ENCODE assay signal across 24 cellular contexts in genomic region chr14:73709904-73710469, GRCh38. TPM values are rescaled to one million over a fixed set of nuclear protein-coding genes. Genes with fewer than 3 reads are reported as not detected.
DNase-seq lines count a peak whose midpoint lies in the region; ATAC-seq and TF ChIP-seq lines count a peak whose summit lies in the region.
"Had no signal": no experiment of that assay in that cellular context is flagged by ENCODE, and none has a peak within 500 bp of the region (broad histone marks: within the 10 kb centered on the region; RNA-seq: fewer than 3 reads in every experiment).

No MANE protein-coding gene starts in this region.

- no peak overlapping the region for H3K27ac ChIP-seq in IMR-90 (ENCODE audit: insufficient read depth, low read length)
- H3K27ac ChIP-seq: adrenal gland, breast epithelium, coronary artery, GM23248, pancreas, right atrium auricular region, upper lobe of left lung had no signal

- H3K56ac ChIP-seq in IMR-90 (ENCODE audit: extremely low read depth, insufficient read depth, low read length): no peak overlapping the region

- H2BK20ac ChIP-seq in IMR-90 (ENCODE audit: low read depth, low read length): peak overlapping the region; percentile 19; the same call in 1 of the 2 replicates

- H2BK120ac ChIP-seq in IMR-90 (ENCODE audit: low read depth, low read length): 0 out of 2 replicates have a peak overlapping the region, but pooled peaks have one; percentile 18

- no peaks in the 10 kb centered on the region for H3K9me3 ChIP-seq in IMR-90 (ENCODE audit: control insufficient read depth, insufficient read depth, low read length)
- H3K9me3 ChIP-seq: adrenal gland, BE2C, breast epithelium, pancreas, right atrium auricular region, upper lobe of left lung had no signal

- no peak overlapping the region for H3K4me3 Mint-ChIP-seq in activated CD8-positive, alpha-beta T cell treated with anti-CD3 and anti-CD28 coated beads, Interleukin-2, amount 10 ng/mL, durations not matched to agents 7 days and 5 days
- no peak overlapping the region for H3K4me3 Mint-ChIP-seq in activated CD8-positive, alpha-beta T cell treated with anti-CD3 and anti-CD28 coated beads for 36 hours
- peak overlapping the region in 1 of 5 donors; percentile 5 for H3K4me3 Mint-ChIP-seq in immature natural killer cell
- H3K4me3 Mint-ChIP-seq in stimulated activated naive B cell treated with anti-CD40 and anti-IgM and Interleukin-4, amounts not matched to agents 10 μg/mL and 1 μg/mL and 100 μg/mL, for 72 hours: peak overlapping the region; percentile 1 to 30

- H2AFZ ChIP-seq in IMR-90 (replicated peaks; ENCODE audit: low read length, poor library complexity): no peak overlapping the region
- H2AFZ ChIP-seq: GM23248 had no signal

- in situ Hi-C loops in IMR-90 (cut with MboI; ENCODE audit: low sequenced_read_pairs): no loop called here

- peak overlapping the region; percentile 74 for H3K4ac ChIP-seq in IMR-90 (ENCODE audit: low read depth, low read length)

- intact Hi-C loops in activated CD8-positive, alpha-beta T cell treated with anti-CD3 and anti-CD28 coated beads for 36 hours (cut with micrococcal nuclease): no loop called here
- intact Hi-C loops in IMR-90 (cut with micrococcal nuclease): no loop called here

- no peak for TF ChIP-seq RAD21 in IMR-90 (IDR thresholded peaks at IDR 0.05; ENCODE audit: low read length)

- H4K91ac ChIP-seq in IMR-90 (ENCODE audit: insufficient read depth, low read depth, low read length): no peak overlapping the region

- H2AK9ac ChIP-seq in IMR-90 (replicated peaks; ENCODE audit: low read depth, low read length, poor library complexity): peak overlapping the region; percentile 24

- H3K9ac ChIP-seq in IMR-90 (ENCODE audit: low read depth, low read length): no peak overlapping the region
- H3K9ac ChIP-seq: GM23248 had no signal

- peak overlapping the region; percentile 87; the same call in 1 of the 2 replicates for H3K23ac ChIP-seq in IMR-90 (ENCODE audit: low read depth, low read length)

- H3K36me3 ChIP-seq in IMR-90 (ENCODE audit: control insufficient read depth, insufficient read depth, low read length): peaks cover 3% of the 10 kb centered on the region; the same call in 1 of the 2 replicates
- H3K36me3 ChIP-seq: adrenal gland, breast epithelium, pancreas, right atrium auricular region, upper lobe of left lung had no signal

- H3K4me1 Mint-ChIP-seq in activated CD8-positive, alpha-beta T cell treated with anti-CD3 and anti-CD28 coated beads, Interleukin-2, amount 10 ng/mL, durations not matched to agents 7 days and 5 days (ENCODE audit: low read depth): peaks cover 23% of the 10 kb centered on the region
- H3K4me1 Mint-ChIP-seq in activated CD8-positive, alpha-beta T cell treated with anti-CD3 and anti-CD28 coated beads for 36 hours (ENCODE audit: low read depth): peaks cover 18% of the 10 kb centered on the region
- H3K4me1 Mint-ChIP-seq in immature natural killer cell: peaks cover 26 to 31% of the 10 kb centered on the region in 2 donors
- peaks cover 25 to 39% of the 10 kb centered on the region in 2 donors for H3K4me1 Mint-ChIP-seq in stimulated activated naive B cell treated with anti-CD40 and anti-IgM and Interleukin-4, amounts not matched to agents 10 μg/mL and 1 μg/mL and 100 μg/mL, for 72 hours

- no TSS peak for BruUV-seq in IMR-90 (replicated peaks; lab: Mats Ljungman, UMichigan)

- H2BK15ac ChIP-seq in IMR-90 (ENCODE audit: low read depth, low read length): no peak overlapping the region

- no peaks in the 10 kb centered on the region for H3K9me3 Mint-ChIP-seq in activated CD8-positive, alpha-beta T cell treated with anti-CD3 and anti-CD28 coated beads, Interleukin-2, amount 10 ng/mL, durations not matched to agents 7 days and 5 days (ENCODE audit: insufficient read depth)
- no peaks in the 10 kb centered on the region for H3K9me3 Mint-ChIP-seq in activated CD8-positive, alpha-beta T cell treated with anti-CD3 and anti-CD28 coated beads for 36 hours
- no peaks in the 10 kb centered on the region for H3K9me3 Mint-ChIP-seq in immature natural killer cell
- H3K9me3 Mint-ChIP-seq in stimulated activated naive B cell treated with anti-CD40 and anti-IgM and Interleukin-4, amounts not matched to agents 10 μg/mL and 1 μg/mL and 100 μg/mL, for 72 hours: no peaks in the 10 kb centered on the region
- H3K9me3 Mint-ChIP-seq: activated T-helper 2 cell treated with anti-CD3 and anti-CD28 coated beads, Interferon-gamma antibody, Interleukin-2, Interleukin-4, amounts not matched to agents 10 μg/mL and 5 μg/mL and 100 μg/mL, durations not matched to agents 14 hours and 24 hours and 36 hours had no signal

- peak overlapping the region; percentile 23; the same call in 1 of the 2 replicates for H2AK5ac ChIP-seq in IMR-90 (ENCODE audit: low read depth, low read length)

- H3K36me3 Mint-ChIP-seq in activated CD8-positive, alpha-beta T cell treated with anti-CD3 and anti-CD28 coated beads, Interleukin-2, amount 10 ng/mL, durations not matched to agents 7 days and 5 days (ENCODE audit: low read depth): peaks cover 26% of the 10 kb centered on the region
- H3K36me3 Mint-ChIP-seq in activated CD8-positive, alpha-beta T cell treated with anti-CD3 and anti-CD28 coated beads for 36 hours (ENCODE audit: low read depth): peaks cover 10% of the 10 kb centered on the region
- no peaks in the 10 kb centered on the region for H3K36me3 Mint-ChIP-seq in immature natural killer cell
- peaks cover 23 to 26% of the 10 kb centered on the region in 2 donors for H3K36me3 Mint-ChIP-seq in stimulated activated naive B cell treated with anti-CD40 and anti-IgM and Interleukin-4, amounts not matched to agents 10 μg/mL and 1 μg/mL and 100 μg/mL, for 72 hours

- H3K4me2 ChIP-seq in IMR-90 (ENCODE audit: low read depth, low read length): no peak overlapping the region

- peak overlapping the region; percentile 28 for H3K27ac Mint-ChIP-seq in activated CD8-positive, alpha-beta T cell treated with anti-CD3 and anti-CD28 coated beads, Interleukin-2, amount 10 ng/mL, durations not matched to agents 7 days and 5 days
- H3K27ac Mint-ChIP-seq in activated CD8-positive, alpha-beta T cell treated with anti-CD3 and anti-CD28 coated beads for 36 hours: no peak overlapping the region
- peak overlapping the region in 4 of 6 donors; percentile 45 to 65 (median 52) for H3K27ac Mint-ChIP-seq in immature natural killer cell
- H3K27ac Mint-ChIP-seq in stimulated activated naive B cell treated with anti-CD40 and anti-IgM and Interleukin-4, amounts not matched to agents 10 μg/mL and 1 μg/mL and 100 μg/mL, for 72 hours: no peak overlapping the region
- H3K27ac Mint-ChIP-seq: activated T-helper 2 cell treated with anti-CD3 and anti-CD28 coated beads, Interferon-gamma antibody, Interleukin-2, Interleukin-4, amounts not matched to agents 10 μg/mL and 5 μg/mL and 100 μg/mL, durations not matched to agents 14 hours and 24 hours and 36 hours had no signal

- WGBS in IMR-90 (ENCODE audit: extremely low coverage in 2 of 2, insufficient read length in 1 of 2), 2 experiments: 92% methylated on average over 5 of the region's 8 CpGs; no CpG with 5 or more reads in 1 of the 2 experiments

- no peak overlapping the region for H4K5ac ChIP-seq in IMR-90 (ENCODE audit: low read depth, low read length)

- peak overlapping the region in 1 of 2 experiments; percentile 38; a peak in 1 of 4 replicates for H4K8ac ChIP-seq in IMR-90 (ENCODE audit: low read depth in 2 of 2, low read length in 2 of 2)

- H3K79me1 ChIP-seq in IMR-90 (ENCODE audit: low read depth in 1 of 2, low read length in 2 of 2): peaks cover 19 to 44% of the 10 kb centered on the region in 2 experiments

- TF ChIP-seq POLR2A in IMR-90 (IDR thresholded peaks at IDR 0.05; ENCODE audit: low read depth, low read length): 0 out of 2 replicates have a peak, but pooled peaks have one; percentile 34

- CTCF ChIA-PET in activated CD8-positive, alpha-beta T cell treated with anti-CD3 and anti-CD28 coated beads, Interleukin-2, amount 10 ng/mL, durations not matched to agents 7 days and 5 days (lab: Charles Lee): interaction anchor here (1.2 to 1.3 kb wide), 2 partner anchors 19 to 97 kb away, joined by 3 read pairs; partner anchors contain the start of gene ACOT6
- CTCF ChIA-PET in activated CD8-positive, alpha-beta T cell treated with anti-CD3 and anti-CD28 coated beads for 36 hours (lab: Charles Lee): interaction anchor here (1.1 kb wide), 1 partner anchor 197 kb away, joined by 3 read pairs; no protein-coding TSS in a partner anchor
- CTCF ChIA-PET in IMR-90 (lab: Yijun Ruan, JAX): no interaction called here

- H3K27me3 ChIP-seq in IMR-90 (ENCODE audit: control insufficient read depth, insufficient read depth, low read length): no peaks in the 10 kb centered on the region
- H3K27me3 ChIP-seq: adrenal gland, BE2C, breast epithelium, pancreas, right atrium auricular region, upper lobe of left lung had no signal

- dilution Hi-C loops in IMR-90 (cut with HindIII; ENCODE audit: low sequenced_read_pairs, unreplicated experiment): no loop called here

- H3K4me3 ChIP-seq in IMR-90 (ENCODE audit: insufficient read depth, low read depth, low read length): no peak overlapping the region
- H3K4me3 ChIP-seq: adrenal gland, breast epithelium, coronary artery, GM23248, pancreas, right atrium auricular region, upper lobe of left lung had no signal

- ATAC-seq in activated CD8-positive, alpha-beta T cell treated with anti-CD3 and anti-CD28 coated beads, Interleukin-2, amount 10 ng/mL, durations not matched to agents 7 days and 5 days: no peak
- ATAC-seq in activated CD8-positive, alpha-beta T cell treated with anti-CD3 and anti-CD28 coated beads for 36 hours: no peak
- ATAC-seq in IMR-90 (ENCODE audit: low read depth): no peak
- no peak for ATAC-seq in stimulated activated naive B cell treated with anti-CD40 and anti-IgM and Interleukin-4, amounts not matched to agents 10 μg/mL and 1 μg/mL and 100 μg/mL, for 72 hours (replicated peaks)
- no peak for ATAC-seq in HG03039 (IDR thresholded peaks at IDR 0.05; ENCODE audit: unreplicated experiment)
- ATAC-seq: pancreas had no signal

- H3K4me1 ChIP-seq in IMR-90 (ENCODE audit: control insufficient read depth, insufficient read depth, low read length): peaks cover 3% of the 10 kb centered on the region
- H3K4me1 ChIP-seq: pancreas had no signal

- no peak for TF ChIP-seq CTCF in activated CD8-positive, alpha-beta T cell treated with anti-CD3 and anti-CD28 coated beads for 36 hours (IDR thresholded peaks at IDR 0.05)
- no peak for TF ChIP-seq CTCF in IMR-90 (conservative IDR thresholded peaks at IDR 0.05; ENCODE audit: low read depth, low read length)

- H4K20me1 ChIP-seq in IMR-90 (ENCODE audit: insufficient read depth, low read length): peaks cover 36% of the 10 kb centered on the region

- H3K9me1 ChIP-seq in IMR-90 (ENCODE audit: insufficient read depth, low read length): peaks cover 8% of the 10 kb centered on the region

- no peak overlapping the region for H3K18ac ChIP-seq in IMR-90 (ENCODE audit: low read depth, low read length)

- no peak for DNase-seq in activated CD8-positive, alpha-beta T cell treated with anti-CD3 and anti-CD28 coated beads, Interleukin-2, amount 10 ng/mL, durations not matched to agents 7 days and 5 days
- no peak for DNase-seq in activated CD8-positive, alpha-beta T cell treated with anti-CD3 and anti-CD28 coated beads for 36 hours
- DNase-seq in IMR-90 (no peak), immature natural killer cell (no peak), GOT3 (lab: John Stamatoyannopoulos, UW) (no peak), activated gamma-delta T cell (lab: John Stamatoyannopoulos, UW) (no peak)
- DNase-seq in stimulated activated naive B cell treated with anti-CD40 and anti-IgM and Interleukin-4, amounts not matched to agents 10 μg/mL and 1 μg/mL and 100 μg/mL, for 72 hours: no peak
- DNase-seq: activated CD4-positive, CD25-positive, alpha-beta regulatory T cell; adrenal gland; BE2C; GM23248; KBM-7; mammary epithelial cell; MM.1S; NCI-H1436; NCI-H524 treated with DMSO at 0.1 percent for 48 hours; pancreas; T-helper 9 cell; upper lobe of left lung had no signal

- no peak overlapping the region for H2BK5ac ChIP-seq in IMR-90 (ENCODE audit: low read depth, low read length, poor library complexity, severe bottlenecking)

- peak overlapping the region; percentile 66; the same call in 1 of the 2 replicates for H3K14ac ChIP-seq in IMR-90 (replicated peaks; ENCODE audit: low read depth, low read length)

- H3K27me3 Mint-ChIP-seq in activated CD8-positive, alpha-beta T cell treated with anti-CD3 and anti-CD28 coated beads, Interleukin-2, amount 10 ng/mL, durations not matched to agents 7 days and 5 days (ENCODE audit: low read depth): no peaks in the 10 kb centered on the region
- no peaks in the 10 kb centered on the region for H3K27me3 Mint-ChIP-seq in activated CD8-positive, alpha-beta T cell treated with anti-CD3 and anti-CD28 coated beads for 36 hours
- peaks cover 8 to 20% (median 13%) of the 10 kb centered on the region in 3 donors for H3K27me3 Mint-ChIP-seq in immature natural killer cell (ENCODE audit: low read depth in 3 of 3)
- H3K27me3 Mint-ChIP-seq in stimulated activated naive B cell treated with anti-CD40 and anti-IgM and Interleukin-4, amounts not matched to agents 10 μg/mL and 1 μg/mL and 100 μg/mL, for 72 hours: no peaks in the 10 kb centered on the region

- POLR2A ChIA-PET in activated CD8-positive, alpha-beta T cell treated with anti-CD3 and anti-CD28 coated beads, Interleukin-2, amount 10 ng/mL, durations not matched to agents 7 days and 5 days (lab: Charles Lee): no interaction called here
- POLR2A ChIA-PET in activated CD8-positive, alpha-beta T cell treated with anti-CD3 and anti-CD28 coated beads for 36 hours (lab: Charles Lee): interaction anchor here (1.1 to 4.9 kb wide), 2 partner anchors 44 to 48 kb away, joined by 3 to 25 read pairs; no protein-coding TSS in a partner anchor
- POLR2A ChIA-PET in IMR-90 (lab: Charles Lee; ENCODE audit: unreplicated experiment): no interaction called here

RNA-seq across cellular contexts. Expression of gene PNMA1, which starts 4.2 kb away (rescaled TPM):
- 10 to 100 TPM; 24.4 to 25.6 TPM for total RNA-seq in activated CD8-positive, alpha-beta T cell treated with anti-CD3 and anti-CD28 coated beads, Interleukin-2, amount 10 ng/mL, durations not matched to agents 7 days and 5 days
- total RNA-seq in activated CD8-positive, alpha-beta T cell treated with anti-CD3 and anti-CD28 coated beads for 36 hours: 10 to 100 TPM; 22.9 to 24.1 TPM
- 6.5 and 7.5 TPM in 2 replicates for total RNA-seq in IMR-90 (2012; rRNA removed)
- polyA plus RNA-seq in IMR-90 (2012; rRNA removed) (21.0 and 28.2 TPM in 2 replicates), immature natural killer cell (10 to 100 TPM; 19.6 to 39.2 (median 23.8) TPM)
- polyA plus RNA-seq in IMR-90 (2012; cell fraction: cytosol; rRNA removed): 22.6 and 27.0 TPM in 2 replicates
- 13.7 and 19.3 TPM in 2 replicates for polyA plus RNA-seq in IMR-90 (2012; cell fraction: nucleus; rRNA removed; ENCODE audit: low replicate concordance)

Comparison
In these comparisons a context has a peak if more than half of its experiments do, and no peak if none do; other contexts are left out.
1. H3K27ac Mint-ChIP-seq: peak in activated CD8-positive, alpha-beta T cell treated with anti-CD3 and anti-CD28 coated beads, Interleukin-2, amount 10 ng/mL, durations not matched to agents 7 days and 5 days (single experiment) and immature natural killer cell (4 of 6); none in activated CD8-positive, alpha-beta T cell treated with anti-CD3 and anti-CD28 coated beads for 36 hours (single experiment) and stimulated activated naive B cell treated with anti-CD40 and anti-IgM and Interleukin-4, amounts not matched to agents 10 μg/mL and 1 μg/mL and 100 μg/mL, for 72 hours (single experiment).
2. H3K4me3 Mint-ChIP-seq: peak in stimulated activated naive B cell treated with anti-CD40 and anti-IgM and Interleukin-4, amounts not matched to agents 10 μg/mL and 1 μg/mL and 100 μg/mL, for 72 hours (2 of 2); none in activated CD8-positive, alpha-beta T cell treated with anti-CD3 and anti-CD28 coated beads, Interleukin-2, amount 10 ng/mL, durations not matched to agents 7 days and 5 days (single experiment) and activated CD8-positive, alpha-beta T cell treated with anti-CD3 and anti-CD28 coated beads for 36 hours (single experiment).